ENCODE assay signal across 7 cellular contexts in the genomic region with DNA sequence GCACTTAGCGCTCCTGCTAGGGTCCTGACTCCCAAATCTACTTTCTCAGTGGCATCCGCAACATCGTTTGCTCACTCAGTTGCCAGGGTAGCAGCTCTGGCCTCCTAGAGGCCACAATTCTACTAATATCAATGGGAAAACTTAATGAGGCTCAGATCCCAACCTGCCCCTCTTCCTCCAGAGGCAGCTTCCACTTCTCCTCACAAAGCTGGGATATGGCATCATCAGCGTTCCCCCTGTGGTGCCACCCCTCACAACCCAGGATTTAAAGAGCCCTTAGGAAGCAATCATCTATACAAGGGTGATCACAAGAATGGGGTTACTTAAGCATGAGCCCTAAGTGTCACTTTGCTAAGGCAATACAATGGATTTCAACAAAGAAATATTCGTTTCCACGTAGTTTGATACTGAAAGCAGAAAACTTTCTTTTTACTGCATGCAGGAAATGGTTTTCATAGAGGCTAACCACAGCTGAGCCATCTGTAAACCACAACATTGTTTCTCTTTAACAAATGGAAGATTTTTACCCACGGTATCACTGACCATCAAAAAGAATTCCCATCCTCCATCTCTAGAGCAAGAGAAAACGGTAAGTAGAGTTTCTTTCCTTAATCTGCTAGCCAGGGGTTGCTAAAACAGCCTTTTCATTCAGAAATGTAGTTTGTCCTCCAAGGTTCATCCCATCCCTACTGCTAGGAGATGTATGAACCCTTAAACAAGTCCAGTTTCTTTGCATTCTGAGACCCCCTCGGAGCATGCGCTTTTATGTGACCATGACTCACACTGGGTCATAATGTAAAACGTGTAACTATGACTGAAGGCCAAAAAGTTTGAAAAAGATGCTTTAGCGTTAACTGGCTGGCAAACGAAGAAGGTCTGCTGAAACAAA.
A peak's percentile ranks its signal among the peaks of the same experiment; 100 is the strongest.
DNase-seq lines count a peak whose midpoint lies in the region; ATAC-seq and TF ChIP-seq lines count a peak whose summit lies in the region.

No MANE protein-coding gene starts in this region.

- H3K9me3 ChIP-seq in vagina, result no peaks in the 10 kb centered on the region

- DNase-seq in NCI-H446 treated with DMSO at 0.1 percent for 48 hours (lab: John Stamatoyannopoulos, UW) (peak; percentile 17), epithelial cell of proximal tubule (ENCODE audit: low read depth) (peak; percentile 30), vagina (ENCODE audit: extremely low spot score in 2 of 2) (no peak), NCI-H2081 (lab: John Stamatoyannopoulos, UW) (no peak)
- no peak for DNase-seq in stimulated activated CD4-positive, alpha-beta T cell treated with anti-CD3 and anti-CD28 coated beads, Interleukin-4, amount 100 ng/mL, for 4 hours

- H3K4me3 ChIP-seq in epithelial cell of proximal tubule (ENCODE audit: low read depth, low read length) (peak overlapping the region; percentile 5), vagina (no peak overlapping the region)

- ATAC-seq in GM18519 (IDR thresholded peaks at IDR 0.05; ENCODE audit: low FRiP score, unreplicated experiment), result peak; percentile 79
- ATAC-seq in HG02623 (IDR thresholded peaks at IDR 0.05; ENCODE audit: unreplicated experiment), result peak; percentile 78

- TF ChIP-seq CTCF in epithelial cell of proximal tubule (conservative IDR thresholded peaks at IDR 0.05; ENCODE audit: low read depth, low read length), result no peak
- TF ChIP-seq CTCF in vagina (IDR thresholded peaks at IDR 0.05), result no peak

- H3K27ac ChIP-seq in vagina, result peak overlapping the region; percentile 77

- H3K4me1 ChIP-seq in vagina, result peaks cover 28% of the 10 kb centered on the region

- no peaks in the 10 kb centered on the region for H3K27me3 ChIP-seq in vagina

- no peak for TF ChIP-seq POLR2A in vagina (IDR thresholded peaks at IDR 0.05)

- no peaks in the 10 kb centered on the region for H3K36me3 ChIP-seq in vagina

- intact Hi-C loops in vagina (cut with DNase I), result no loop called here

Comparison
In these comparisons a context has a peak if more than half of its experiments do, and no peak if none do; other contexts are left out.
1. DNase-seq: peak in NCI-H446 treated with DMSO at 0.1 percent for 48 hours (single experiment) and epithelial cell of proximal tubule (single experiment); none in vagina (0 of 2), NCI-H2081 (0 of 2) and stimulated activated CD4-positive, alpha-beta T cell treated with anti-CD3 and anti-CD28 coated beads, Interleukin-4, amount 100 ng/mL, for 4 hours (0 of 2).